ENCODE assay signal across 9 cellular contexts in genomic region chr2:61018798-61019197, GRCh38. TPM values are rescaled to one million over a fixed set of nuclear protein-coding genes. Genes with fewer than 3 reads are reported as not detected.
DNase-seq lines count a peak whose midpoint lies in the region; ATAC-seq, FAIRE-seq and TF ChIP-seq lines count a peak whose summit lies in the region.
"Had no signal": no experiment of that assay in that cellular context is flagged by ENCODE, and none has a peak within 500 bp of the region (broad histone marks: within the 10 kb centered on the region; RNA-seq: fewer than 3 reads in every experiment).

No MANE protein-coding gene starts in this region.

- no peak for ATAC-seq in GM18861 (IDR thresholded peaks at IDR 0.05; ENCODE audit: unreplicated experiment)

- WGBS in prostate gland = 21% methylated on average over 6 of the region's 6 CpGs
- 10 to 21% (median 13%) methylated on average over 6 of the region's 6 CpGs for WGBS in small intestine, 3 donors

- 0 out of 2 replicates have a peak overlapping the region, but pooled peaks have one; percentile 81 for H3K27ac ChIP-seq in DOHH2 (ENCODE audit: low read depth, low read length)
- H3K27ac ChIP-seq in Peyer's patch = peak overlapping the region in 3 of 4 donors; percentile 88 to 94 (median 91)
- H3K27ac ChIP-seq in prostate gland = peak overlapping the region; percentile 92 to 96
- H3K27ac ChIP-seq in small intestine (ENCODE audit: low read depth in 1 of 2, low read length in 1 of 2) = peak overlapping the region in 1 of 2 donors; percentile 95

- intact Hi-C loops in prostate gland (cut with DNase I) = loop anchor here (2.0 kb wide), 1 partner anchor 46 kb away; the partner anchor contains the start of gene SANBR

- in situ Hi-C loops in GM13977 (cut with MboI; ENCODE audit: low pct_unique_long_range_greater_than_20kb, low sequenced_read_pairs, unreplicated experiment) = no loop called here

- H3K36me3 ChIP-seq in DOHH2 (ENCODE audit: control insufficient read depth, low read length) = peaks cover 24% of the 10 kb centered on the region
- peaks cover 0 to 25% (median 0%) of the 10 kb centered on the region in 3 donors for H3K36me3 ChIP-seq in Peyer's patch
- no peaks in the 10 kb centered on the region for H3K36me3 ChIP-seq in prostate gland
- peaks cover 0 to 4% of the 10 kb centered on the region in 2 donors for H3K36me3 ChIP-seq in small intestine (ENCODE audit: control insufficient read depth in 2 of 2, insufficient read depth in 2 of 2, low read length in 2 of 2)

- TF ChIP-seq POLR2A in Peyer's patch (IDR thresholded peaks at IDR 0.05) (no peak), prostate gland (IDR thresholded peaks at IDR 0.05) (no peak)

- peaks cover 80% of the 10 kb centered on the region for H3K79me2 ChIP-seq in DOHH2 (ENCODE audit: control insufficient read depth, low read length)

- no peaks in the 10 kb centered on the region for H3F3A ChIP-seq in DOHH2 (ENCODE audit: control insufficient read depth, insufficient read depth)

- H3K4me1 ChIP-seq in DOHH2 (ENCODE audit: control insufficient read depth, low read length) = peaks cover 23% of the 10 kb centered on the region
- peaks cover 0 to 15% (median 4%) of the 10 kb centered on the region in 4 donors for H3K4me1 ChIP-seq in Peyer's patch
- no peaks in the 10 kb centered on the region for H3K4me1 ChIP-seq in prostate gland (replicated peaks)
- H3K4me1 ChIP-seq in small intestine (ENCODE audit: control insufficient read depth in 2 of 2, insufficient read depth in 1 of 2, low read depth in 1 of 2, low read length in 1 of 2) = no peaks in the 10 kb centered on the region

- H3K4me2 ChIP-seq in DOHH2 (ENCODE audit: low read length) = peak overlapping the region; percentile 91

- no peak for DNase-seq in Peyer's patch
- DNase-seq in epithelial cell of proximal tubule (ENCODE audit: low read depth) = no peak
- no peak for DNase-seq in prostate gland (ENCODE audit: low spot score)
- DNase-seq in GM13977 (ENCODE audit: low spot score) = no peak
- DNase-seq in small intestine = no peak
- DNase-seq in NAMALWA (ENCODE audit: low spot score) = no peak
- DNase-seq: cerebellar nuclear complex had no signal

- H3K27me3 ChIP-seq in DOHH2 (ENCODE audit: control insufficient read depth, low read length) (no peaks in the 10 kb centered on the region), Peyer's patch (no peaks in the 10 kb centered on the region), prostate gland (replicated peaks; ENCODE audit: insufficient read depth) (no peaks in the 10 kb centered on the region), small intestine (ENCODE audit: control insufficient read depth in 2 of 2, insufficient read depth in 2 of 2, low read length in 2 of 2) (no peaks in the 10 kb centered on the region)

- FAIRE-seq in small intestine (lab: Jason Lieb, UNC) = no peak

- H3K9me2 ChIP-seq in DOHH2 (replicated peaks; ENCODE audit: control insufficient read depth, low read length) = no peaks in the 10 kb centered on the region

- no peaks in the 10 kb centered on the region for H4K20me1 ChIP-seq in DOHH2 (ENCODE audit: control insufficient read depth, insufficient read depth, low read depth, low read length)

- TF ChIP-seq CTCF in DOHH2 (IDR thresholded peaks at IDR 0.05; ENCODE audit: low read depth, low read length, poor library complexity, severe bottlenecking) = no peak
- TF ChIP-seq CTCF in Peyer's patch (IDR thresholded peaks at IDR 0.05) = no peak
- no peak for TF ChIP-seq CTCF in epithelial cell of proximal tubule (conservative IDR thresholded peaks at IDR 0.05; ENCODE audit: low read depth, low read length)
- no peak for TF ChIP-seq CTCF in prostate gland (IDR thresholded peaks at IDR 0.05)
- no peak for TF ChIP-seq CTCF in GM13977 (IDR thresholded peaks at IDR 0.05; ENCODE audit: extremely low read depth, insufficient read depth, missing control alignments)

- H3K9me3 ChIP-seq in DOHH2 (ENCODE audit: control insufficient read depth, insufficient read depth, low read length) (peaks cover 6% of the 10 kb centered on the region; the same call in 1 of the 2 replicates), Peyer's patch (no peaks in the 10 kb centered on the region), prostate gland (no peaks in the 10 kb centered on the region), small intestine (ENCODE audit: control insufficient read depth, low read depth) (no peaks in the 10 kb centered on the region)

- H3K4me3 ChIP-seq in DOHH2 (ENCODE audit: low read length) (peak overlapping the region; percentile 91), Peyer's patch (peak overlapping the region in 3 of 4 donors; percentile 65 to 87 (median 79)), epithelial cell of proximal tubule (ENCODE audit: low read depth, low read length) (peak overlapping the region; percentile 93), prostate gland (peak overlapping the region; percentile 62 to 83), small intestine (ENCODE audit: low read depth in 1 of 2, low read length in 2 of 2) (peak overlapping the region in 1 of 2 donors; percentile 96)

RNA-seq across cellular contexts. Expression of gene PUS10, which starts 0.7 kb away (rescaled TPM):
- 10 to 100 TPM; 11.6 to 33.5 (median 23.1) TPM for total RNA-seq in Peyer's patch
- 2.0 and 4.0 TPM in 2 replicates for total RNA-seq in epithelial cell of proximal tubule
- 10 to 100 TPM in 1 of 2 donors, 1 to 10 TPM in 1; 5.6 to 10.1 TPM for total RNA-seq in prostate gland
- 10 to 100 TPM in 1 of 3 donors, 1 to 10 TPM in 2; 4.6 to 12.7 (median 5.9) TPM for polyA plus RNA-seq in small intestine

RNA-seq across cellular contexts. Expression of gene PEX13, which starts 1.3 kb away (rescaled TPM):
- total RNA-seq in Peyer's patch (10 to 100 TPM; 28.1 to 49.7 (median 34.1) TPM), epithelial cell of proximal tubule (29.6 and 30.3 TPM in 2 replicates), prostate gland (10 to 100 TPM; 31.7 to 63.8 TPM)
- 10 to 100 TPM; 10.3 to 12.3 (median 11.9) TPM for polyA plus RNA-seq in small intestine

RNA-seq across cellular contexts. Expression of gene SANBR, which starts 46.9 kb away (rescaled TPM):
- total RNA-seq in Peyer's patch = 10 to 100 TPM; 14.7 to 19.8 (median 17.6) TPM
- 6.3 and 8.2 TPM in 2 replicates for total RNA-seq in epithelial cell of proximal tubule
- 1 to 10 TPM; 4.8 to 7.7 TPM for total RNA-seq in prostate gland
- polyA plus RNA-seq in small intestine = 1 to 10 TPM; 1.9 to 5.3 (median 4.7) TPM
